ENCODE assay signal across 1 cellular context in the genomic region with DNA sequence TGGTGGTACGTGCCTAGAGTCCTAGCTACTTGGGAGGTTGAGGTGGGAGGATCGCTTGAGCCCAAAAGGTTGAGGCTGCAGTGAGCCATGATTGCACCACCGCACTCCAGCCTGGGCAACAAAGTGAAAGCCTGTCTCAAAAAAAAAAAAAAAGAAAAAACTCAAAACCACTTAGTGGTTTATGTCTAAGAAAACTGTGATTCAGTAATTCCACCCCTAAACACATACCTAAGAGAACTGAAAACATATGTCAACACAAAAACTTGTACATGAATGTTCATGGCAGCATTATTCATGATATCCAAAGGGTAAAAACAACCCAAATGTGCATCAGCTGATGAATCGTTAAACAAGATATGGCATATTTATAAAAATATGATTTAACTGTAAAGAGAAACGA.
TF ChIP-seq lines count a peak whose summit lies in the region.

No MANE protein-coding gene starts in this region.

TF ChIP-seq in GM23338, 12 proteins besides CTCF, POLR2A, EP300 and RAD21 (continued from another document):
- TF ChIP-seq ZNF462 (CRISPR knock-in tag; IDR thresholded peaks at IDR 0.05): no peak
- no peak for TF ChIP-seq ZNF331 (CRISPR knock-in tag; IDR thresholded peaks at IDR 0.05; ENCODE audit: low read depth)
- TF ChIP-seq, protein P1, sequence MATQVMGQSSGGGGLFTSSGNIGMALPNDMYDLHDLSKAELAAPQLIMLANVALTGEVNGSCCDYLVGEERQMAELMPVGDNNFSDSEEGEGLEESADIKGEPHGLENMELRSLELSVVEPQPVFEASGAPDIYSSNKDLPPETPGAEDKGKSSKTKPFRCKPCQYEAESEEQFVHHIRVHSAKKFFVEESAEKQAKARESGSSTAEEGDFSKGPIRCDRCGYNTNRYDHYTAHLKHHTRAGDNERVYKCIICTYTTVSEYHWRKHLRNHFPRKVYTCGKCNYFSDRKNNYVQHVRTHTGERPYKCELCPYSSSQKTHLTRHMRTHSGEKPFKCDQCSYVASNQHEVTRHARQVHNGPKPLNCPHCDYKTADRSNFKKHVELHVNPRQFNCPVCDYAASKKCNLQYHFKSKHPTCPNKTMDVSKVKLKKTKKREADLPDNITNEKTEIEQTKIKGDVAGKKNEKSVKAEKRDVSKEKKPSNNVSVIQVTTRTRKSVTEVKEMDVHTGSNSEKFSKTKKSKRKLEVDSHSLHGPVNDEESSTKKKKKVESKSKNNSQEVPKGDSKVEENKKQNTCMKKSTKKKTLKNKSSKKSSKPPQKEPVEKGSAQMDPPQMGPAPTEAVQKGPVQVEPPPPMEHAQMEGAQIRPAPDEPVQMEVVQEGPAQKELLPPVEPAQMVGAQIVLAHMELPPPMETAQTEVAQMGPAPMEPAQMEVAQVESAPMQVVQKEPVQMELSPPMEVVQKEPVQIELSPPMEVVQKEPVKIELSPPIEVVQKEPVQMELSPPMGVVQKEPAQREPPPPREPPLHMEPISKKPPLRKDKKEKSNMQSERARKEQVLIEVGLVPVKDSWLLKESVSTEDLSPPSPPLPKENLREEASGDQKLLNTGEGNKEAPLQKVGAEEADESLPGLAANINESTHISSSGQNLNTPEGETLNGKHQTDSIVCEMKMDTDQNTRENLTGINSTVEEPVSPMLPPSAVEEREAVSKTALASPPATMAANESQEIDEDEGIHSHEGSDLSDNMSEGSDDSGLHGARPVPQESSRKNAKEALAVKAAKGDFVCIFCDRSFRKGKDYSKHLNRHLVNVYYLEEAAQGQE (IDR thresholded peaks at IDR 0.05; ENCODE audit: unreplicated experiment): no peak
TF ChIP-seq in GM23338: peak in this region for 0.
